9 cellular contexts compared by ENCODE assay signal in genomic region chrX:7120578-7121219, GRCh38. TPM values are rescaled to one million over a fixed set of nuclear protein-coding genes. Genes with fewer than 3 reads are reported as not detected.
DNase-seq lines count a peak whose midpoint lies in the region; ATAC-seq and TF ChIP-seq lines count a peak whose summit lies in the region.
"Had no signal": no experiment of that assay in that cellular context is flagged by ENCODE, and none has a peak within 500 bp of the region (broad histone marks: within the 10 kb centered on the region; RNA-seq: fewer than 3 reads in every experiment).

No MANE protein-coding gene starts in this region.

- CTCF ChIA-PET in RWPE1 (lab: Yijun Ruan, JAX): interaction anchor here (0.7 kb wide), 1 partner anchor 525 kb away, joined by 4 read pairs; no protein-coding TSS in a partner anchor

- H3K4me3 Mint-ChIP-seq in activated T-helper 2 cell treated with anti-CD3 and anti-CD28 coated beads, Interferon-gamma antibody, Interleukin-2, Interleukin-4, amounts not matched to agents 10 μg/mL and 5 μg/mL and 100 μg/mL, durations not matched to agents 14 hours and 24 hours and 36 hours (ENCODE audit: low read depth): no peak overlapping the region
- H3K4me3 Mint-ChIP-seq in naive thymus-derived CD8-positive, alpha-beta T cell: no peak overlapping the region

- intact Hi-C loops in activated T-helper 2 cell treated with anti-CD3 and anti-CD28 coated beads, Interferon-gamma antibody, Interleukin-2, Interleukin-4, amounts not matched to agents 10 μg/mL and 5 μg/mL and 100 μg/mL, durations not matched to agents 14 hours and 24 hours and 36 hours (cut with micrococcal nuclease): no loop called here

- no peak overlapping the region for H3K27ac ChIP-seq in RWPE1

- POLR2A ChIA-PET in RWPE1 (lab: Yijun Ruan, JAX; ENCODE audit: low non-redundant PET): no interaction called here
- POLR2A ChIA-PET in naive thymus-derived CD8-positive, alpha-beta T cell (lab: Charles Lee): no interaction called here

- H3K4me1 Mint-ChIP-seq in activated T-helper 2 cell treated with anti-CD3 and anti-CD28 coated beads, Interferon-gamma antibody, Interleukin-2, Interleukin-4, amounts not matched to agents 10 μg/mL and 5 μg/mL and 100 μg/mL, durations not matched to agents 14 hours and 24 hours and 36 hours (ENCODE audit: low read depth): peaks cover 9% of the 10 kb centered on the region
- peaks cover 15 to 30% (median 22%) of the 10 kb centered on the region in 4 donors for H3K4me1 Mint-ChIP-seq in naive thymus-derived CD8-positive, alpha-beta T cell

- H3K27ac Mint-ChIP-seq in activated T-helper 2 cell treated with anti-CD3 and anti-CD28 coated beads, Interferon-gamma antibody, Interleukin-2, Interleukin-4, amounts not matched to agents 10 μg/mL and 5 μg/mL and 100 μg/mL, durations not matched to agents 14 hours and 24 hours and 36 hours: no peak overlapping the region
- H3K27ac Mint-ChIP-seq in naive thymus-derived CD8-positive, alpha-beta T cell: no peak overlapping the region

- TF ChIP-seq CTCF in RWPE1 (conservative IDR thresholded peaks at IDR 0.05; ENCODE audit: low read depth): no peak

- ATAC-seq in naive thymus-derived CD8-positive, alpha-beta T cell: no peak

- DNase-seq in COR-L47 (lab: John Stamatoyannopoulos, UW) (peak; percentile 36), HT-29 (ENCODE audit: low spot score) (peak; percentile 73), RWPE1 (ENCODE audit: low spot score) (peak; percentile 0), kidney glomerular epithelial cell (lab: John Stamatoyannopoulos, UW) (peak; percentile 0), middle frontal gyrus (ENCODE audit: extremely low spot score, low spot score) (no peak)
- DNase-seq in activated T-helper 2 cell treated with anti-CD3 and anti-CD28 coated beads, Interferon-gamma antibody, Interleukin-2, Interleukin-4, amounts not matched to agents 10 μg/mL and 5 μg/mL and 100 μg/mL, durations not matched to agents 14 hours and 24 hours and 36 hours (ENCODE audit: low spot score): no peak
- DNase-seq in naive thymus-derived CD8-positive, alpha-beta T cell: no peak
- DNase-seq in central memory CD4-positive, alpha-beta T cell: no peak
- DNase-seq: kidney had no signal

- no peaks in the 10 kb centered on the region for H3K9me3 Mint-ChIP-seq in activated T-helper 2 cell treated with anti-CD3 and anti-CD28 coated beads, Interferon-gamma antibody, Interleukin-2, Interleukin-4, amounts not matched to agents 10 μg/mL and 5 μg/mL and 100 μg/mL, durations not matched to agents 14 hours and 24 hours and 36 hours
- peaks cover 0 to 5% (median 0%) of the 10 kb centered on the region in 9 donors for H3K9me3 Mint-ChIP-seq in naive thymus-derived CD8-positive, alpha-beta T cell

- peaks cover 11% of the 10 kb centered on the region for H3K36me3 Mint-ChIP-seq in activated T-helper 2 cell treated with anti-CD3 and anti-CD28 coated beads, Interferon-gamma antibody, Interleukin-2, Interleukin-4, amounts not matched to agents 10 μg/mL and 5 μg/mL and 100 μg/mL, durations not matched to agents 14 hours and 24 hours and 36 hours (ENCODE audit: low read depth)
- peaks cover 7 to 26% (median 19%) of the 10 kb centered on the region in 3 donors for H3K36me3 Mint-ChIP-seq in naive thymus-derived CD8-positive, alpha-beta T cell

- no peaks in the 10 kb centered on the region for H3K27me3 Mint-ChIP-seq in activated T-helper 2 cell treated with anti-CD3 and anti-CD28 coated beads, Interferon-gamma antibody, Interleukin-2, Interleukin-4, amounts not matched to agents 10 μg/mL and 5 μg/mL and 100 μg/mL, durations not matched to agents 14 hours and 24 hours and 36 hours (ENCODE audit: low read depth)
- H3K27me3 Mint-ChIP-seq in naive thymus-derived CD8-positive, alpha-beta T cell: no peaks in the 10 kb centered on the region

RNA-seq across cellular contexts. Expression of gene STS, which starts 26.8 kb away (rescaled TPM):
- total RNA-seq in HT-29 (2014; rRNA removed; shearing (Covaris generic)): 1.7 and 2.6 TPM in 2 replicates
- 0.90 and 1.0 TPM in 2 replicates for total RNA-seq in activated T-helper 2 cell treated with anti-CD3 and anti-CD28 coated beads, Interferon-gamma antibody, Interleukin-2, Interleukin-4, amounts not matched to agents 10 μg/mL and 5 μg/mL and 100 μg/mL, durations not matched to agents 14 hours and 24 hours and 36 hours
- total RNA-seq in naive thymus-derived CD8-positive, alpha-beta T cell: under 1 TPM; 0.52 to 0.55 TPM
- under 1 TPM; 0.56 to 0.66 (median 0.63) TPM for polyA plus RNA-seq in naive thymus-derived CD8-positive, alpha-beta T cell

RNA-seq across cellular contexts. Expression of gene PUDP, which starts 27.3 kb away (rescaled TPM):
- total RNA-seq in HT-29 (2014; rRNA removed; shearing (Covaris generic)): 3.4 and 4.6 TPM in 2 replicates
- total RNA-seq in activated T-helper 2 cell treated with anti-CD3 and anti-CD28 coated beads, Interferon-gamma antibody, Interleukin-2, Interleukin-4, amounts not matched to agents 10 μg/mL and 5 μg/mL and 100 μg/mL, durations not matched to agents 14 hours and 24 hours and 36 hours: 16.3 and 16.7 TPM in 2 replicates
- 10 to 100 TPM in 1 of 2 experiments, 1 to 10 TPM in 1; 8.6 to 10.0 TPM for total RNA-seq in naive thymus-derived CD8-positive, alpha-beta T cell
- polyA plus RNA-seq in naive thymus-derived CD8-positive, alpha-beta T cell: 10 to 100 TPM in 2 of 3 donors, 1 to 10 TPM in 1; 9.5 to 12.0 (median 11.4) TPM

Comparison
In these comparisons a context has a peak if more than half of its experiments do, and no peak if none do; other contexts are left out.
1. DNase-seq: peak in COR-L47 (single experiment), HT-29 (single experiment), RWPE1 (single experiment) and kidney glomerular epithelial cell (single experiment); none in middle frontal gyrus (single experiment), activated T-helper 2 cell treated with anti-CD3 and anti-CD28 coated beads, Interferon-gamma antibody, Interleukin-2, Interleukin-4, amounts not matched to agents 10 μg/mL and 5 μg/mL and 100 μg/mL, durations not matched to agents 14 hours and 24 hours and 36 hours (single experiment), naive thymus-derived CD8-positive, alpha-beta T cell (0 of 10) and central memory CD4-positive, alpha-beta T cell (single experiment).